Comparison of ENCODE assay signal across 8 cellular contexts in the genomic region with DNA sequence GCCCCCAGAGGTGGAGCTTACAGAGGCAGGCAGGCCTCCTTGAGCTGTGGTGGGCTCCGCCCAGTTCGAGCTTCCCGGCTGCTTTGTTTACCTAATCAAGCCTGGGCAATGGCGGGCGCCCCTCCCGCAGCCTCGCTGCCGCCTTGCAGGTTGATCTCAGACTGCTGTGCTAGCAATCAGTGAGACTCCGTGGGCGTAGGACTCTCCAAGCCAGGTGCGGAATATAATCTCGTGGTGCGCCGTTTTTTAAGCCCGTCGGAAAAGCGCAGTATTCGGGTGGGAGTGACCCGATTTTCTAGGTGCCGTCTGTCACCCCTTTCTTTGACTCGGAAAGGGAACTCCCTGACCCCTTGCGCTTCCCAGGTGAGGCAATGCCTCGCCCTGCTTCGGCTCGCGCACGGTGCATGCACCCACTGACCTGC. TPM values are rescaled to one million over a fixed set of nuclear protein-coding genes. Genes with fewer than 3 reads are reported as not detected.
A peak's percentile ranks its signal among the peaks of the same experiment; 100 is the strongest.
DNase-seq lines count a peak whose midpoint lies in the region; ATAC-seq and TF ChIP-seq lines count a peak whose summit lies in the region.
"Not testable (repeated sequence)": the region's sequence is repeated elsewhere in the genome, so short reads cannot be mapped to it uniquely, and the experiment has no call there.

No MANE protein-coding gene starts in this region.

- H3K4me2 ChIP-seq in neuronal stem cell (ENCODE audit: insufficient read depth, low read length, poor library complexity, severe bottlenecking), result peak overlapping the region; percentile 49

- H3K27me3 Mint-ChIP-seq in CD14-positive monocyte (ENCODE audit: low read depth in 3 of 3); activated naive CD8-positive, alpha-beta T cell treated with anti-CD3 and anti-CD28 coated beads for 36 hours; endodermal cell (ENCODE audit: insufficient read depth); immature natural killer cell (ENCODE audit: low read depth in 3 of 3): not testable (repeated sequence)
- peaks cover 15 to 26% of the 10 kb centered on the region in 2 donors for H3K27me3 Mint-ChIP-seq in stimulated activated naive B cell treated with anti-CD40 and anti-IgM and Interleukin-4, amounts not matched to agents 10 μg/mL and 1 μg/mL and 100 μg/mL, for 72 hours

- H2BK120ac ChIP-seq in neuronal stem cell (ENCODE audit: low read depth, low read length), result not testable (repeated sequence)

- H2BK15ac ChIP-seq in neuronal stem cell (ENCODE audit: low read length), result not testable (repeated sequence)

- H3K4me3 ChIP-seq in NB4 (ENCODE audit: low read depth, low read length) (peak overlapping the region; percentile 66), endodermal cell (ENCODE audit: low read length) (peak overlapping the region; percentile 87), neuronal stem cell (ENCODE audit: low read length in 2 of 2) (peak overlapping the region; percentile 87 to 89)

- WGBS in endodermal cell (ENCODE audit: insufficient coverage in 1 of 2, insufficient read length in 1 of 2), 2 experiments, result 3% methylated on average over 24 of the region's 27 CpGs; no CpG with 5 or more reads in 1 of the 2 experiments
- no CpG with 5 or more reads among the region's 27 CpGs for WGBS in neuronal stem cell (ENCODE audit: extremely low coverage in 2 of 2, insufficient read length in 2 of 2, insufficient replicate concordance in 1 of 2), 2 donors

- peak overlapping the region; percentile 83 for H3K18ac ChIP-seq in neuronal stem cell (ENCODE audit: low read length)

- H3K9me3 ChIP-seq in endodermal cell (ENCODE audit: control insufficient read depth, low read length), result peaks cover 14% of the 10 kb centered on the region
- not testable (repeated sequence) for H3K9me3 ChIP-seq in neuronal stem cell (replicated peaks in 1 of 2; ENCODE audit: control insufficient read depth in 2 of 2, insufficient read depth in 1 of 2, low read depth in 1 of 2, low read length in 2 of 2)

- not testable (repeated sequence) for H3K36me3 Mint-ChIP-seq in CD14-positive monocyte; activated naive CD8-positive, alpha-beta T cell treated with anti-CD3 and anti-CD28 coated beads for 36 hours; endodermal cell (ENCODE audit: low read depth); immature natural killer cell; stimulated activated naive B cell treated with anti-CD40 and anti-IgM and Interleukin-4, amounts not matched to agents 10 μg/mL and 1 μg/mL and 100 μg/mL, for 72 hours

- H3K4me3 Mint-ChIP-seq in CD14-positive monocyte, result peak overlapping the region; percentile 84
- H3K4me3 Mint-ChIP-seq in activated naive CD8-positive, alpha-beta T cell treated with anti-CD3 and anti-CD28 coated beads for 36 hours; endodermal cell: not testable (repeated sequence)
- H3K4me3 Mint-ChIP-seq in immature natural killer cell, result peak overlapping the region in 1 of 5 donors; percentile 79
- H3K4me3 Mint-ChIP-seq in stimulated activated naive B cell treated with anti-CD40 and anti-IgM and Interleukin-4, amounts not matched to agents 10 μg/mL and 1 μg/mL and 100 μg/mL, for 72 hours, result peak overlapping the region in 1 of 2 donors; percentile 80

- ATAC-seq in stimulated activated naive B cell treated with anti-CD40 and anti-IgM and Interleukin-4, amounts not matched to agents 10 μg/mL and 1 μg/mL and 100 μg/mL, for 72 hours (replicated peaks), result not testable (repeated sequence)

- H2BK5ac ChIP-seq in neuronal stem cell (ENCODE audit: low read length), result not testable (repeated sequence)

- not testable (repeated sequence) for H3K4me1 Mint-ChIP-seq in CD14-positive monocyte; activated naive CD8-positive, alpha-beta T cell treated with anti-CD3 and anti-CD28 coated beads for 36 hours; endodermal cell; immature natural killer cell; stimulated activated naive B cell treated with anti-CD40 and anti-IgM and Interleukin-4, amounts not matched to agents 10 μg/mL and 1 μg/mL and 100 μg/mL, for 72 hours

- peak overlapping the region; percentile 85 for H2AFZ ChIP-seq in neuronal stem cell (ENCODE audit: low read length)

- not testable (repeated sequence) for H3K23ac ChIP-seq in neuronal stem cell (ENCODE audit: low read depth, low read length, poor library complexity)

- not testable (repeated sequence) for H2BK12ac ChIP-seq in neuronal stem cell (ENCODE audit: low read length)

- H3K36me3 ChIP-seq in endodermal cell (ENCODE audit: control insufficient read depth, insufficient read depth, low read length); neuronal stem cell (replicated peaks in 1 of 2; ENCODE audit: control insufficient read depth in 2 of 2, insufficient read depth in 2 of 2, low read length in 2 of 2): not testable (repeated sequence)

- H4K91ac ChIP-seq in neuronal stem cell (ENCODE audit: low read depth, low read length, poor library complexity), result not testable (repeated sequence)

- H4K8ac ChIP-seq in neuronal stem cell (ENCODE audit: low read depth, low read length), result not testable (repeated sequence)

- not testable (repeated sequence) for TF ChIP-seq POLR2A in NB4 (IDR thresholded peaks at IDR 0.05; ENCODE audit: extremely low read depth, insufficient read length)

- intact Hi-C loops in CD14-positive monocyte (cut with micrococcal nuclease), result not testable (repeated sequence)

- H3K4ac ChIP-seq in neuronal stem cell (ENCODE audit: low read length), result not testable (repeated sequence)

- H3K9ac ChIP-seq in endodermal cell (ENCODE audit: extremely low read depth, low read length, poor library complexity, severe bottlenecking) (peak overlapping the region; percentile 77), neuronal stem cell (ENCODE audit: low read depth, low read length, poor library complexity) (peak overlapping the region; percentile 70)

- not testable (repeated sequence) for H3K14ac ChIP-seq in neuronal stem cell (ENCODE audit: low read length)

- H3K27ac ChIP-seq in endodermal cell (ENCODE audit: low read depth, low read length), result peak overlapping the region; percentile 72
- H3K27ac ChIP-seq in neuronal stem cell (replicated peaks; ENCODE audit: low read length), result peak overlapping the region; percentile 31

- not testable (repeated sequence) for H3K79me1 ChIP-seq in neuronal stem cell (ENCODE audit: low read depth, low read length)

- H3K4me1 ChIP-seq in endodermal cell (ENCODE audit: control insufficient read depth, insufficient read depth, low read length), result not testable (repeated sequence)
- H3K4me1 ChIP-seq in neuronal stem cell (ENCODE audit: control insufficient read depth in 2 of 2, insufficient read depth in 1 of 2, low read depth in 1 of 2, low read length in 2 of 2), result peaks cover 2 to 15% of the 10 kb centered on the region in 2 donors

- DNase-seq in CD14-positive monocyte (ENCODE audit: low spot score); NB4 (ENCODE audit: low read depth); endodermal cell; neuronal stem cell (ENCODE audit: low spot score): not testable (repeated sequence)
- peak; percentile 29 to 31 for DNase-seq in activated CD4-positive, alpha-beta T cell treated with anti-CD3 and anti-CD28 coated beads for 4 hours
- DNase-seq in activated naive CD8-positive, alpha-beta T cell treated with anti-CD3 and anti-CD28 coated beads for 36 hours, result peak; percentile 35
- peak; percentile 30 to 34 (median 31) for DNase-seq in immature natural killer cell
- DNase-seq in stimulated activated naive B cell treated with anti-CD40 and anti-IgM and Interleukin-4, amounts not matched to agents 10 μg/mL and 1 μg/mL and 100 μg/mL, for 72 hours, result peak; percentile 26

- peak overlapping the region in 1 of 7 donors; percentile 37 for H3K27ac Mint-ChIP-seq in CD14-positive monocyte
- peak overlapping the region; percentile 75 for H3K27ac Mint-ChIP-seq in activated naive CD8-positive, alpha-beta T cell treated with anti-CD3 and anti-CD28 coated beads for 36 hours
- H3K27ac Mint-ChIP-seq in endodermal cell; stimulated activated naive B cell treated with anti-CD40 and anti-IgM and Interleukin-4, amounts not matched to agents 10 μg/mL and 1 μg/mL and 100 μg/mL, for 72 hours: not testable (repeated sequence)
- peak overlapping the region; percentile 57 to 86 (median 75) for H3K27ac Mint-ChIP-seq in immature natural killer cell

- not testable (repeated sequence) for TF ChIP-seq CTCF in CD14-positive monocyte (IDR thresholded peaks at IDR 0.05); NB4 (IDR thresholded peaks at IDR 0.05; ENCODE audit: low read depth, low read length); endodermal cell (conservative IDR thresholded peaks at IDR 0.05)

- H3K9me3 Mint-ChIP-seq in CD14-positive monocyte; activated naive CD8-positive, alpha-beta T cell treated with anti-CD3 and anti-CD28 coated beads for 36 hours; endodermal cell; immature natural killer cell; stimulated activated naive B cell treated with anti-CD40 and anti-IgM and Interleukin-4, amounts not matched to agents 10 μg/mL and 1 μg/mL and 100 μg/mL, for 72 hours: not testable (repeated sequence)

- H3K27me3 ChIP-seq in endodermal cell (ENCODE audit: control insufficient read depth, insufficient read depth, low read length, poor library complexity, severe bottlenecking); neuronal stem cell (ENCODE audit: control insufficient read depth in 3 of 3, insufficient read depth in 3 of 3, low read depth in 1 of 3, low read length in 3 of 3): not testable (repeated sequence)

- not testable (repeated sequence) for H2AK5ac ChIP-seq in neuronal stem cell (ENCODE audit: low read depth, low read length)

RNA-seq across cellular contexts. Expression of gene FOCAD, which starts 25.8 kb away (rescaled TPM):
- polyA plus RNA-seq in CD14-positive monocyte, result 1 to 10 TPM; 5.1 to 6.3 TPM
- total RNA-seq in activated naive CD8-positive, alpha-beta T cell treated with anti-CD3 and anti-CD28 coated beads for 36 hours, result 10 to 100 TPM; 27.2 to 32.3 TPM
- total RNA-seq in endodermal cell, result 10 to 100 TPM; 51.6 to 56.8 TPM
- 41.3 TPM for polyA plus RNA-seq in endodermal cell (2013, experiment 1 of 2)
- polyA plus RNA-seq in endodermal cell (2013, experiment 2 of 2), result 52.9 TPM
- polyA plus RNA-seq in immature natural killer cell, result 10 to 100 TPM in 2 of 3 donors, 1 to 10 TPM in 1; 9.1 to 18.5 (median 13.9) TPM
- 23.6 TPM for polyA plus RNA-seq in neuronal stem cell (2013, experiment 1 of 2)
- 23.9 TPM for polyA plus RNA-seq in neuronal stem cell (2013, experiment 2 of 2)

RNA-seq across cellular contexts. Expression of gene MLLT3, which starts 36.0 kb away (rescaled TPM):
- polyA plus RNA-seq in CD14-positive monocyte (1 to 10 TPM in 1 of 2 donors, under 1 TPM in 1; 0.81 to 2.3 TPM), immature natural killer cell (10 to 100 TPM in 2 of 3 donors, 1 to 10 TPM in 1; 3.0 to 16.1 (median 13.7) TPM)
- total RNA-seq in activated naive CD8-positive, alpha-beta T cell treated with anti-CD3 and anti-CD28 coated beads for 36 hours, result 10 to 100 TPM; 68.0 to 69.9 TPM
- total RNA-seq in endodermal cell, result 10 to 100 TPM in 1 of 2 donors, 1 to 10 TPM in 1; 5.5 to 12.2 TPM
- polyA plus RNA-seq in endodermal cell (2013, experiment 1 of 2), result 53.5 TPM
- polyA plus RNA-seq in endodermal cell (2013, experiment 2 of 2), result 49.5 TPM
- 26.2 TPM for polyA plus RNA-seq in neuronal stem cell (2013, experiment 1 of 2)
- 27.1 TPM for polyA plus RNA-seq in neuronal stem cell (2013, experiment 2 of 2)

Comparison
In these comparisons a context has a peak if more than half of its experiments do, and no peak if none do; other contexts are left out.
1. RNA of gene MLLT3, which starts 36.0 kb away (total RNA-seq): 68.0 to 69.9 TPM in activated naive CD8-positive, alpha-beta T cell treated with anti-CD3 and anti-CD28 coated beads for 36 hours; 5.5 to 12.2 TPM in endodermal cell; every median in the first group is over 4 times any median in the second.
2. Peak in every context shown above with its lines, with median percentiles within 50 percentile points of each other: H3K4me3 ChIP-seq.